Comparison of ENCODE assay signal across 8 cellular contexts in the genomic region with DNA sequence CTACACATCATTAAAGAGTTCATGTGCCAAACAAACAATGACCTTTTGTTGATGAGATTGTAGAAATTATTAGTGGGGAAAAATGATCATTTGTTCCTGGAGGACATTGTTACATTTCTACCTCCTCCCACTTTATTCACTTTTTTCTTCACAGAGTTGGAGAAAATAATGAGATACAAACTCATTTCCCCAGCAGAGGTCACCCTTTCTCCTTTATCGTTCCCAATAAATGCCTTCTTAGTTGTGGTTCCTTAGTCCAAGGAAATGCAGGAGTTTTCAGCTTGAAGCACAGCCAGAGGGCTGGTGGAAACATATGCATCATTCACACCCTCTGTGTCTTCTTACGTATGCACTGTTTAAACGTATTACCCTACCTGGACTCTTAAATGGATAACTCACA.
DNase-seq lines count a peak whose midpoint lies in the region; ATAC-seq and TF ChIP-seq lines count a peak whose summit lies in the region.

No MANE protein-coding gene starts in this region.

- peak; percentile 68 for DNase-seq in Ammon's horn (ENCODE audit: low spot score)
- peak; percentile 62 for DNase-seq in HEK293T (ENCODE audit: extremely low spot score)
- DNase-seq in NCI-H69 (lab: John Stamatoyannopoulos, UW) = peak; percentile 48
- DNase-seq in MCF 10A (ENCODE audit: unreplicated experiment) = peak; percentile 76
- DNase-seq in kidney glomerular epithelial cell (lab: John Stamatoyannopoulos, UW) = peak; percentile 80
- DNase-seq in stimulated activated CD4-positive, alpha-beta T cell treated with anti-CD3 and anti-CD28 coated beads, Interleukin-4, amount 100 ng/mL, for 4 hours = no peak

- peaks cover 15% of the 10 kb centered on the region for H3K4me1 Mint-ChIP-seq in MCF 10A (ENCODE audit: insufficient read depth, unreplicated experiment)

- ATAC-seq in GM21619 (IDR thresholded peaks at IDR 0.05; ENCODE audit: unreplicated experiment) (no peak), HG02885 (IDR thresholded peaks at IDR 0.05; ENCODE audit: poor library complexity, unreplicated experiment) (no peak)

- H3K9me3 Mint-ChIP-seq in MCF 10A (ENCODE audit: unreplicated experiment) = no peaks in the 10 kb centered on the region

- no TSS peak for BruUV-seq in MCF 10A (replicated peaks; lab: Mats Ljungman, UMichigan)

- H3K27ac Mint-ChIP-seq in MCF 10A (ENCODE audit: low read depth, unreplicated experiment) = no peak overlapping the region

- POLR2A ChIA-PET in HEK293T (lab: Yijun Ruan, JAX) (no interaction called here), MCF 10A (lab: Yijun Ruan, JAX) (interaction anchor here (0.6 to 1.1 kb wide), 4 partner anchors 39 to 1837 kb away, joined by 3 to 7 read pairs (median 3); no protein-coding TSS in a partner anchor)

- H3K36me3 Mint-ChIP-seq in MCF 10A (ENCODE audit: insufficient read depth, unreplicated experiment) = peaks cover 1% of the 10 kb centered on the region

- no peaks in the 10 kb centered on the region for H3K27me3 Mint-ChIP-seq in MCF 10A (ENCODE audit: insufficient read depth, unreplicated experiment)

- peak; percentile 42 for TF ChIP-seq CTCF in MCF 10A (IDR thresholded peaks at IDR 0.05; ENCODE audit: unreplicated experiment)

- CTCF ChIA-PET in HEK293T (lab: Yijun Ruan, JAX) (interaction anchor here (0.7 to 1.3 kb wide), 2 partner anchors 261 to 1867 kb away, joined by 4 to 6 read pairs; no protein-coding TSS in a partner anchor), MCF 10A (lab: Yijun Ruan, JAX) (interaction anchor here (0.6 to 3.8 kb wide), 13 partner anchors 9 to 1838 kb away, joined by 3 to 45 read pairs (median 4); no protein-coding TSS in a partner anchor)

- intact Hi-C loops in MCF 10A (cut with micrococcal nuclease) = loop anchor here (1.0 to 5.0 kb wide), 4 partner anchors 100 to 1837 kb away; no protein-coding TSS in a partner anchor

- H3K4me3 Mint-ChIP-seq in MCF 10A (ENCODE audit: unreplicated experiment) = no peak overlapping the region

TF ChIP-seq in HEK293T, 16 proteins besides CTCF, POLR2A, EP300 and RAD21:
- TF ChIP-seq ARNT (IDR thresholded peaks at IDR 0.05) (no peak), ZNF384 (IDR thresholded peaks at IDR 0.05) (no peak), FOXM1 (IDR thresholded peaks at IDR 0.05; ENCODE audit: borderline replicate concordance) (no peak), TARDBP (IDR thresholded peaks at IDR 0.05) (no peak), BHLHE40 (IDR thresholded peaks at IDR 0.05; ENCODE audit: borderline replicate concordance) (no peak), HDGF (IDR thresholded peaks at IDR 0.05; ENCODE audit: borderline replicate concordance) (no peak), FOXK2 (IDR thresholded peaks at IDR 0.05) (no peak), CTBP1 (IDR thresholded peaks at IDR 0.05; ENCODE audit: borderline replicate concordance) (no peak), SUZ12 (IDR thresholded peaks at IDR 0.05) (no peak), NFRKB (IDR thresholded peaks at IDR 0.05) (no peak), FOXA1 (IDR thresholded peaks at IDR 0.05) (no peak), L3MBTL2 (conservative IDR thresholded peaks at IDR 0.05) (no peak), SP1 (IDR thresholded peaks at IDR 0.05) (no peak)
- TF ChIP-seq, protein P1, sequence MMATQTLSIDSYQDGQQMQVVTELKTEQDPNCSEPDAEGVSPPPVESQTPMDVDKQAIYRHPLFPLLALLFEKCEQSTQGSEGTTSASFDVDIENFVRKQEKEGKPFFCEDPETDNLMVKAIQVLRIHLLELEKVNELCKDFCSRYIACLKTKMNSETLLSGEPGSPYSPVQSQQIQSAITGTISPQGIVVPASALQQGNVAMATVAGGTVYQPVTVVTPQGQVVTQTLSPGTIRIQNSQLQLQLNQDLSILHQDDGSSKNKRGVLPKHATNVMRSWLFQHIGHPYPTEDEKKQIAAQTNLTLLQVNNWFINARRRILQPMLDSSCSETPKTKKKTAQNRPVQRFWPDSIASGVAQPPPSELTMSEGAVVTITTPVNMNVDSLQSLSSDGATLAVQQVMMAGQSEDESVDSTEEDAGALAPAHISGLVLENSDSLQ (IDR thresholded peaks at IDR 0.05) = no peak

Comparison
In these comparisons a context has a peak if more than half of its experiments do, and no peak if none do; other contexts are left out.
1. DNase-seq: peak in Ammon's horn (single experiment), HEK293T (single experiment), NCI-H69 (single experiment), MCF 10A (single experiment) and kidney glomerular epithelial cell (single experiment); none in stimulated activated CD4-positive, alpha-beta T cell treated with anti-CD3 and anti-CD28 coated beads, Interleukin-4, amount 100 ng/mL, for 4 hours (0 of 2).